Comparison of ENCODE assay signal across 8 cellular contexts in genomic region chr16:85613609-85614337, GRCh38. TPM values are rescaled to one million over a fixed set of nuclear protein-coding genes. Genes with fewer than 3 reads are reported as not detected.
DNase-seq lines count a peak whose midpoint lies in the region; ATAC-seq and TF ChIP-seq lines count a peak whose summit lies in the region.

No MANE protein-coding gene starts in this region.

- H2BK5ac ChIP-seq in neuronal stem cell (ENCODE audit: low read length), result peak overlapping the region; percentile 84

- peaks cover 2% of the 10 kb centered on the region for H3K79me1 ChIP-seq in neuronal stem cell (ENCODE audit: low read depth, low read length)

- no CpG with 5 or more reads among the region's 67 CpGs for WGBS in neuronal stem cell (ENCODE audit: extremely low coverage in 2 of 2, insufficient read length in 2 of 2, insufficient replicate concordance in 1 of 2), 2 donors

- H3K4me1 ChIP-seq in neuronal stem cell (ENCODE audit: control insufficient read depth in 2 of 2, insufficient read depth in 1 of 2, low read depth in 1 of 2, low read length in 2 of 2), result peaks cover 36 to 45% of the 10 kb centered on the region in 2 donors

- TF ChIP-seq POLR2A in NB4 (IDR thresholded peaks at IDR 0.05; ENCODE audit: extremely low read depth, insufficient read length), result no peak

- H3K9ac ChIP-seq in neuronal stem cell (ENCODE audit: low read depth, low read length, poor library complexity), result no peak overlapping the region

- H2AK5ac ChIP-seq in neuronal stem cell (ENCODE audit: low read depth, low read length), result peak overlapping the region; percentile 99

- H3K27ac ChIP-seq in WERI-Rb-1, result peak overlapping the region; percentile 99
- H3K27ac ChIP-seq in neuronal stem cell (replicated peaks; ENCODE audit: low read length), result peak overlapping the region; percentile 51

- H3K14ac ChIP-seq in neuronal stem cell (ENCODE audit: low read length), result peak overlapping the region; percentile 6

- H3K9me3 ChIP-seq in WERI-Rb-1 (ENCODE audit: severe bottlenecking) (no peaks in the 10 kb centered on the region), neuronal stem cell (replicated peaks in 1 of 2; ENCODE audit: control insufficient read depth in 2 of 2, insufficient read depth in 1 of 2, low read depth in 1 of 2, low read length in 2 of 2) (no peaks in the 10 kb centered on the region)

- H4K91ac ChIP-seq in neuronal stem cell (ENCODE audit: low read depth, low read length, poor library complexity), result no peak overlapping the region

- no peak for TF ChIP-seq CTCF in NB4 (IDR thresholded peaks at IDR 0.05; ENCODE audit: low read depth, low read length)
- no peak for TF ChIP-seq CTCF in WERI-Rb-1 (IDR thresholded peaks at IDR 0.05; ENCODE audit: low read depth, low read length)
- no peak for TF ChIP-seq CTCF in fibroblast of the aortic adventitia (IDR thresholded peaks at IDR 0.05; ENCODE audit: insufficient read depth, low read length)

- DNase-seq in DMS79 treated with DMSO at 0.1 percent for 48 hours (lab: John Stamatoyannopoulos, UW) (peak; percentile 16), DMS79 (lab: John Stamatoyannopoulos, UW) (no peak), NB4 (ENCODE audit: low read depth) (peak; percentile 92), WERI-Rb-1 (peak; percentile 56), fibroblast of the aortic adventitia (ENCODE audit: low read depth) (peak; percentile 22), neuronal stem cell (ENCODE audit: low spot score) (no peak), NCI-H2107 treated with DMSO at 0.1 percent for 48 hours (lab: John Stamatoyannopoulos, UW; ENCODE audit: unreplicated experiment) (no peak)

- H2AFZ ChIP-seq in neuronal stem cell (ENCODE audit: low read length), result peak overlapping the region; percentile 41

- H3K27me3 ChIP-seq in WERI-Rb-1 (ENCODE audit: insufficient read depth, low read depth, severe bottlenecking) (no peaks in the 10 kb centered on the region), neuronal stem cell (ENCODE audit: control insufficient read depth in 3 of 3, insufficient read depth in 3 of 3, low read depth in 1 of 3, low read length in 3 of 3) (peaks cover 0 to 23% (median 0%) of the 10 kb centered on the region in 3 experiments)

- peak overlapping the region; percentile 65 for H2BK15ac ChIP-seq in neuronal stem cell (ENCODE audit: low read length)

- peak overlapping the region; percentile 94 for H3K4me2 ChIP-seq in neuronal stem cell (ENCODE audit: insufficient read depth, low read length, poor library complexity, severe bottlenecking)

- H2BK120ac ChIP-seq in neuronal stem cell (ENCODE audit: low read depth, low read length), result no peak overlapping the region

- H3K36me3 ChIP-seq in WERI-Rb-1, result peaks cover 43% of the 10 kb centered on the region
- H3K36me3 ChIP-seq in neuronal stem cell (replicated peaks in 1 of 2; ENCODE audit: control insufficient read depth in 2 of 2, insufficient read depth in 2 of 2, low read length in 2 of 2), result peaks cover 0 to 23% of the 10 kb centered on the region in 2 donors

- H2BK12ac ChIP-seq in neuronal stem cell (ENCODE audit: low read length), result no peak overlapping the region

- H4K8ac ChIP-seq in neuronal stem cell (ENCODE audit: low read depth, low read length), result no peak overlapping the region

- H3K4me3 ChIP-seq in NB4 (ENCODE audit: low read depth, low read length), result peak overlapping the region; percentile 70
- peak overlapping the region; percentile 69 for H3K4me3 ChIP-seq in WERI-Rb-1 (ENCODE audit: low read depth, low read length)
- H3K4me3 ChIP-seq in fibroblast of the aortic adventitia (ENCODE audit: low read depth, low read length), result peak overlapping the region; percentile 65
- peak overlapping the region; percentile 68 to 75 for H3K4me3 ChIP-seq in neuronal stem cell (ENCODE audit: low read length in 2 of 2)

- no peak for ATAC-seq in HG03442 (IDR thresholded peaks at IDR 0.05; ENCODE audit: unreplicated experiment)

- H3K23ac ChIP-seq in neuronal stem cell (ENCODE audit: low read depth, low read length, poor library complexity), result peak overlapping the region; percentile 69

- H3K4ac ChIP-seq in neuronal stem cell (ENCODE audit: low read length), result no peak overlapping the region

- H3K18ac ChIP-seq in neuronal stem cell (ENCODE audit: low read length), result peak overlapping the region; percentile 90

RNA-seq across cellular contexts. Expression of gene GSE1, which starts 0.7 kb away (rescaled TPM):
- total RNA-seq in fibroblast of the aortic adventitia (ENCODE audit: low replicate concordance), result 23.1 and 25.2 TPM in 2 replicates
- 5.7 TPM for polyA plus RNA-seq in neuronal stem cell (2013, experiment 1 of 2)
- polyA plus RNA-seq in neuronal stem cell (2013, experiment 2 of 2), result 6.2 TPM

Comparison
In these comparisons a context has a peak if more than half of its experiments do, and no peak if none do; other contexts are left out.
1. DNase-seq: peak in DMS79 treated with DMSO at 0.1 percent for 48 hours (single experiment), NB4 (single experiment), WERI-Rb-1 (single experiment) and fibroblast of the aortic adventitia (single experiment); none in DMS79 (single experiment), neuronal stem cell (single experiment) and NCI-H2107 treated with DMSO at 0.1 percent for 48 hours (single experiment).
2. Peak in every context shown above with its lines, with median percentiles within 50 percentile points of each other: H3K4me3 ChIP-seq.